In the genomic region with DNA sequence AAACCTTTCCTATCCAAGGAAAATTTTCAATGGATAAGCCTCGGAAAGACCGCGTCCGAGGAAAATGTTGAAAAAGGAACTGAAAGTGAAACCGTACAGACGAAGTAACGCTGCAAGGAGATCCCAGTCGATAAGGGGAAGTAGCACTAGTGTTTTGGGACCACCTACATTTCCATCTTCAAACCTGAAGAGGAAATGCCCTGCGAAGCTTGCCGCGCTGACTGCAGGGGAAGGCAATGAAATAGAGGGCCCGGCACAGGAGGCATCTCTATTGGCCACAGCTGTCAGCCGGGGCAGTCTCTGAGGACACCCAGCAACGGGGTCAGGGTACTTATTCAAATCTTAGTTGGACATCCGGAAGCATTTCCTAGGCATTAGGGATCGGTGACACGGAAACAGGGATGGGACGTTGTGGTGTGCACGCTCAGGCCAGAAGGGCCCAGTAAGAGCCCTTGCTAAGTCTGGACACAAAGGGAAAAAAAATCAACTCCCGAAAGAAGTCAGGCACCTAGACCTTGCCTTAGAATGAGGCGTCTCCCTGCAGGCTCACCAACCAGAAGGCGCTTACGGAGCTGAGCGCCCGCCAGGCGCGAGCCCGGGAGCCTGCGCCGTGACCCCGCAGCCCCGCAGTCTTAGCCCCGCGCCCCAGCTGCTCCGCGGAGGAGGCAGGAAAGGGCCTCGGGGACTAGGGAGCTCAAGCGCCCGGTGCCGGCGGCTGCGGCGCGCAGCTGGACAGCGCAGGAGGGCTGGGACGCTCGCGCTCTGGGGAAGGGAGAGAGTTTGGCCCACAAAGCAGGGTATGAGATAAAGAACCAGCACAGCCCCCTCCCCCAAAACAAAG, we compare ENCODE assay signal across 1 cellular context.
TF ChIP-seq lines count a peak whose summit lies in the region.

No MANE protein-coding gene starts in this region.

TF ChIP-seq in HepG2, 621 proteins besides CTCF, POLR2A, EP300 and RAD21 (continued from another document and continues in another):
- TF ChIP-seq, protein P1, sequence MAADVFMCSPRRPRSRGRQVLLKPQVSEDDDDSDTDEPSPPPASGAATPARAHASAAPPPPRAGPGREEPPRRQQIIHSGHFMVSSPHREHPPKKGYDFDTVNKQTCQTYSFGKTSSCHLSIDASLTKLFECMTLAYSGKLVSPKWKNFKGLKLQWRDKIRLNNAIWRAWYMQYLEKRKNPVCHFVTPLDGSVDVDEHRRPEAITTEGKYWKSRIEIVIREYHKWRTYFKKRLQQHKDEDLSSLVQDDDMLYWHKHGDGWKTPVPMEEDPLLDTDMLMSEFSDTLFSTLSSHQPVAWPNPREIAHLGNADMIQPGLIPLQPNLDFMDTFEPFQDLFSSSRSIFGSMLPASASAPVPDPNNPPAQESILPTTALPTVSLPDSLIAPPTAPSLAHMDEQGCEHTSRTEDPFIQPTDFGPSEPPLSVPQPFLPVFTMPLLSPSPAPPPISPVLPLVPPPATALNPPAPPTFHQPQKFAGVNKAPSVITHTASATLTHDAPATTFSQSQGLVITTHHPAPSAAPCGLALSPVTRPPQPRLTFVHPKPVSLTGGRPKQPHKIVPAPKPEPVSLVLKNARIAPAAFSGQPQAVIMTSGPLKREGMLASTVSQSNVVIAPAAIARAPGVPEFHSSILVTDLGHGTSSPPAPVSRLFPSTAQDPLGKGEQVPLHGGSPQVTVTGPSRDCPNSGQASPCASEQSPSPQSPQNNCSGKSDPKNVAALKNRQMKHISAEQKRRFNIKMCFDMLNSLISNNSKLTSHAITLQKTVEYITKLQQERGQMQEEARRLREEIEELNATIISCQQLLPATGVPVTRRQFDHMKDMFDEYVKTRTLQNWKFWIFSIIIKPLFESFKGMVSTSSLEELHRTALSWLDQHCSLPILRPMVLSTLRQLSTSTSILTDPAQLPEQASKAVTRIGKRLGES (CRISPR knock-in tag; IDR thresholded peaks at IDR 0.05; ENCODE audit: borderline replicate concordance): no peak
- no peak for TF ChIP-seq ZBTB21 (CRISPR knock-in tag; IDR thresholded peaks at IDR 0.05)
- TF ChIP-seq, protein P2, sequence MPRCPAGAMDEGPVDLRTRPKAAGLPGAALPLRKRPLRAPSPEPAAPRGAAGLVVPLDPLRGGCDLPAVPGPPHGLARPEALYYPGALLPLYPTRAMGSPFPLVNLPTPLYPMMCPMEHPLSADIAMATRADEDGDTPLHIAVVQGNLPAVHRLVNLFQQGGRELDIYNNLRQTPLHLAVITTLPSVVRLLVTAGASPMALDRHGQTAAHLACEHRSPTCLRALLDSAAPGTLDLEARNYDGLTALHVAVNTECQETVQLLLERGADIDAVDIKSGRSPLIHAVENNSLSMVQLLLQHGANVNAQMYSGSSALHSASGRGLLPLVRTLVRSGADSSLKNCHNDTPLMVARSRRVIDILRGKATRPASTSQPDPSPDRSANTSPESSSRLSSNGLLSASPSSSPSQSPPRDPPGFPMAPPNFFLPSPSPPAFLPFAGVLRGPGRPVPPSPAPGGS (CRISPR knock-in tag; IDR thresholded peaks at IDR 0.05): no peak; the same call in 1 of the 2 replicates
- TF ChIP-seq, protein P3, sequence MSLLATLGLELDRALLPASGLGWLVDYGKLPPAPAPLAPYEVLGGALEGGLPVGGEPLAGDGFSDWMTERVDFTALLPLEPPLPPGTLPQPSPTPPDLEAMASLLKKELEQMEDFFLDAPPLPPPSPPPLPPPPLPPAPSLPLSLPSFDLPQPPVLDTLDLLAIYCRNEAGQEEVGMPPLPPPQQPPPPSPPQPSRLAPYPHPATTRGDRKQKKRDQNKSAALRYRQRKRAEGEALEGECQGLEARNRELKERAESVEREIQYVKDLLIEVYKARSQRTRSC (CRISPR knock-in tag; IDR thresholded peaks at IDR 0.05; ENCODE audit: low read depth): no peak
- TF ChIP-seq ZNF790 (CRISPR knock-in tag; IDR thresholded peaks at IDR 0.05; ENCODE audit: borderline replicate concordance): no peak
- no peak for TF ChIP-seq MED1 (CRISPR knock-in tag; IDR thresholded peaks at IDR 0.05)
- peak; percentile 36; the same call in 1 of the 2 replicates for TF ChIP-seq ELF1 (CRISPR knock-in tag; IDR thresholded peaks at IDR 0.05)
- TF ChIP-seq ELF3 (CRISPR knock-in tag; IDR thresholded peaks at IDR 0.05): 0 out of 2 replicates have a peak, but pooled peaks have one; percentile 45
- TF ChIP-seq, protein P4, sequence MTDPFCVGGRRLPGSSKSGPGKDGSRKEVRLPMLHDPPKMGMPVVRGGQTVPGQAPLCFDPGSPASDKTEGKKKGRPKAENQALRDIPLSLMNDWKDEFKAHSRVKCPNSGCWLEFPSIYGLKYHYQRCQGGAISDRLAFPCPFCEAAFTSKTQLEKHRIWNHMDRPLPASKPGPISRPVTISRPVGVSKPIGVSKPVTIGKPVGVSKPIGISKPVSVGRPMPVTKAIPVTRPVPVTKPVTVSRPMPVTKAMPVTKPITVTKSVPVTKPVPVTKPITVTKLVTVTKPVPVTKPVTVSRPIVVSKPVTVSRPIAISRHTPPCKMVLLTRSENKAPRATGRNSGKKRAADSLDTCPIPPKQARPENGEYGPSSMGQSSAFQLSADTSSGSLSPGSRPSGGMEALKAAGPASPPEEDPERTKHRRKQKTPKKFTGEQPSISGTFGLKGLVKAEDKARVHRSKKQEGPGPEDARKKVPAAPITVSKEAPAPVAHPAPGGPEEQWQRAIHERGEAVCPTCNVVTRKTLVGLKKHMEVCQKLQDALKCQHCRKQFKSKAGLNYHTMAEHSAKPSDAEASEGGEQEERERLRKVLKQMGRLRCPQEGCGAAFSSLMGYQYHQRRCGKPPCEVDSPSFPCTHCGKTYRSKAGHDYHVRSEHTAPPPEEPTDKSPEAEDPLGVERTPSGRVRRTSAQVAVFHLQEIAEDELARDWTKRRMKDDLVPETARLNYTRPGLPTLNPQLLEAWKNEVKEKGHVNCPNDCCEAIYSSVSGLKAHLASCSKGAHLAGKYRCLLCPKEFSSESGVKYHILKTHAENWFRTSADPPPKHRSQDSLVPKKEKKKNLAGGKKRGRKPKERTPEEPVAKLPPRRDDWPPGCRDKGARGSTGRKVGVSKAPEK (CRISPR knock-in tag; IDR thresholded peaks at IDR 0.05; ENCODE audit: borderline replicate concordance): no peak
- TF ChIP-seq, protein P5, sequence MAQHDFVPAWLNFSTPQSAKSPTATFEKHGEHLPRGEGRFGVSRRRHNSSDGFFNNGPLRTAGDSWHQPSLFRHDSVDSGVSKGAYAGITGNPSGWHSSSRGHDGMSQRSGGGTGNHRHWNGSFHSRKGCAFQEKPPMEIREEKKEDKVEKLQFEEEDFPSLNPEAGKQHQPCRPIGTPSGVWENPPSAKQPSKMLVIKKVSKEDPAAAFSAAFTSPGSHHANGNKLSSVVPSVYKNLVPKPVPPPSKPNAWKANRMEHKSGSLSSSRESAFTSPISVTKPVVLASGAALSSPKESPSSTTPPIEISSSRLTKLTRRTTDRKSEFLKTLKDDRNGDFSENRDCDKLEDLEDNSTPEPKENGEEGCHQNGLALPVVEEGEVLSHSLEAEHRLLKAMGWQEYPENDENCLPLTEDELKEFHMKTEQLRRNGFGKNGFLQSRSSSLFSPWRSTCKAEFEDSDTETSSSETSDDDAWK (CRISPR knock-in tag; IDR thresholded peaks at IDR 0.05): no peak
- TF ChIP-seq ZNF558 (CRISPR knock-in tag; IDR thresholded peaks at IDR 0.05; ENCODE audit: borderline replicate concordance): no peak
- no peak for TF ChIP-seq GFI1 (CRISPR knock-in tag; IDR thresholded peaks at IDR 0.05; ENCODE audit: borderline replicate concordance)
- no peak for TF ChIP-seq ZNF343 (CRISPR knock-in tag; IDR thresholded peaks at IDR 0.05)
- TF ChIP-seq TOPORS (CRISPR knock-in tag; IDR thresholded peaks at IDR 0.05): no peak
- no peak for TF ChIP-seq PRPF4 (IDR thresholded peaks at IDR 0.05; ENCODE audit: low read depth, low read length, poor library complexity, severe bottlenecking)
- TF ChIP-seq, protein P6, sequence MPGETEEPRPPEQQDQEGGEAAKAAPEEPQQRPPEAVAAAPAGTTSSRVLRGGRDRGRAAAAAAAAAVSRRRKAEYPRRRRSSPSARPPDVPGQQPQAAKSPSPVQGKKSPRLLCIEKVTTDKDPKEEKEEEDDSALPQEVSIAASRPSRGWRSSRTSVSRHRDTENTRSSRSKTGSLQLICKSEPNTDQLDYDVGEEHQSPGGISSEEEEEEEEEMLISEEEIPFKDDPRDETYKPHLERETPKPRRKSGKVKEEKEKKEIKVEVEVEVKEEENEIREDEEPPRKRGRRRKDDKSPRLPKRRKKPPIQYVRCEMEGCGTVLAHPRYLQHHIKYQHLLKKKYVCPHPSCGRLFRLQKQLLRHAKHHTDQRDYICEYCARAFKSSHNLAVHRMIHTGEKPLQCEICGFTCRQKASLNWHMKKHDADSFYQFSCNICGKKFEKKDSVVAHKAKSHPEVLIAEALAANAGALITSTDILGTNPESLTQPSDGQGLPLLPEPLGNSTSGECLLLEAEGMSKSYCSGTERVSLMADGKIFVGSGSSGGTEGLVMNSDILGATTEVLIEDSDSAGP (CRISPR knock-in tag; IDR thresholded peaks at IDR 0.05; ENCODE audit: borderline replicate concordance): no peak
- no peak for TF ChIP-seq NR1H2 (CRISPR knock-in tag; IDR thresholded peaks at IDR 0.05; ENCODE audit: borderline replicate concordance, low read depth)
- no peak for TF ChIP-seq ZBTB7A (CRISPR knock-in tag; IDR thresholded peaks at IDR 0.05)
- TF ChIP-seq ZNF501 (CRISPR knock-in tag; IDR thresholded peaks at IDR 0.05): no peak; the same call in 1 of the 2 replicates
- no peak for TF ChIP-seq FIP1L1 (IDR thresholded peaks at IDR 0.05; ENCODE audit: borderline replicate concordance, insufficient read depth, low read depth, low read length)
- TF ChIP-seq ZNF296 (CRISPR knock-in tag; conservative IDR thresholded peaks at IDR 0.05): no peak
- no peak for TF ChIP-seq FOXM1 (CRISPR knock-in tag; IDR thresholded peaks at IDR 0.05)
- no peak for TF ChIP-seq PTBP1 (IDR thresholded peaks at IDR 0.05; ENCODE audit: low read depth, low read length, poor library complexity, severe bottlenecking)
- no peak for TF ChIP-seq ZNF724P (CRISPR knock-in tag; IDR thresholded peaks at IDR 0.05; ENCODE audit: borderline replicate concordance)
- TF ChIP-seq KAT2B (IDR thresholded peaks at IDR 0.05; ENCODE audit: borderline replicate concordance, low read depth, low read length): no peak
- TF ChIP-seq, protein P7, sequence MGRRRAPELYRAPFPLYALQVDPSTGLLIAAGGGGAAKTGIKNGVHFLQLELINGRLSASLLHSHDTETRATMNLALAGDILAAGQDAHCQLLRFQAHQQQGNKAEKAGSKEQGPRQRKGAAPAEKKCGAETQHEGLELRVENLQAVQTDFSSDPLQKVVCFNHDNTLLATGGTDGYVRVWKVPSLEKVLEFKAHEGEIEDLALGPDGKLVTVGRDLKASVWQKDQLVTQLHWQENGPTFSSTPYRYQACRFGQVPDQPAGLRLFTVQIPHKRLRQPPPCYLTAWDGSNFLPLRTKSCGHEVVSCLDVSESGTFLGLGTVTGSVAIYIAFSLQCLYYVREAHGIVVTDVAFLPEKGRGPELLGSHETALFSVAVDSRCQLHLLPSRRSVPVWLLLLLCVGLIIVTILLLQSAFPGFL (CRISPR knock-in tag; IDR thresholded peaks at IDR 0.05): no peak
- TF ChIP-seq ZNF451 (CRISPR knock-in tag; IDR thresholded peaks at IDR 0.05): no peak
- no peak for TF ChIP-seq POLR2AphosphoS2 (IDR thresholded peaks at IDR 0.05; ENCODE audit: low read depth, low read length)
- TF ChIP-seq ZNF446 (CRISPR knock-in tag; IDR thresholded peaks at IDR 0.05): no peak
- peak; percentile 44; the same call in 1 of the 2 replicates for TF ChIP-seq KMT2A (CRISPR knock-in tag; IDR thresholded peaks at IDR 0.05)
- TF ChIP-seq DMAP1 (CRISPR knock-in tag; IDR thresholded peaks at IDR 0.05): peak; percentile 9; the same call in 1 of the 2 replicates
- no peak for TF ChIP-seq ATM (IDR thresholded peaks at IDR 0.05; ENCODE audit: borderline replicate concordance)
- TF ChIP-seq, protein P8, sequence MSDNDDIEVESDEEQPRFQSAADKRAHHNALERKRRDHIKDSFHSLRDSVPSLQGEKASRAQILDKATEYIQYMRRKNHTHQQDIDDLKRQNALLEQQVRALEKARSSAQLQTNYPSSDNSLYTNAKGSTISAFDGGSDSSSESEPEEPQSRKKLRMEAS (IDR thresholded peaks at IDR 0.05): no peak
- TF ChIP-seq ZNF678 (CRISPR knock-in tag; IDR thresholded peaks at IDR 0.05): no peak
- TF ChIP-seq, protein P9, sequence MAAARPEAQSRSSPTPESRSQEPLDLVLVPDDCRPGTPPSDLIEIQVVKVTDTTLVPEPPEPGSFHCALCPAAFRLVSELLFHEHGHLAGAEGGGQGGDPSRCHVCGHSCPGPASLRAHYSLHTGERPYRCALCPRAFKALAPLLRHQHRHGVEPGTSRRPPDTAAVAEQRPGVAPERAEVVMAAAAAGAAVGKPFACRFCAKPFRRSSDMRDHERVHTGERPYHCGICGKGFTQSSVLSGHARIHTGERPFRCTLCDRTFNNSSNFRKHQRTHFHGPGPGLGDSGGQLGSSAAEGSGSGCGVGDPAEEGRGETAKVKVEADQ (CRISPR knock-in tag; IDR thresholded peaks at IDR 0.05; ENCODE audit: borderline replicate concordance): no peak
- TF ChIP-seq SP140L (CRISPR knock-in tag; IDR thresholded peaks at IDR 0.05; ENCODE audit: borderline replicate concordance): no peak
- TF ChIP-seq MAFG (CRISPR knock-in tag; IDR thresholded peaks at IDR 0.05): no peak
- no peak for TF ChIP-seq ZBTB7B (CRISPR knock-in tag; IDR thresholded peaks at IDR 0.05)
- no peak for TF ChIP-seq ZZZ3 (CRISPR knock-in tag; IDR thresholded peaks at IDR 0.05; ENCODE audit: borderline replicate concordance)
- no peak for TF ChIP-seq SIN3B (IDR thresholded peaks at IDR 0.05; ENCODE audit: low read length)
- TF ChIP-seq, protein P10, sequence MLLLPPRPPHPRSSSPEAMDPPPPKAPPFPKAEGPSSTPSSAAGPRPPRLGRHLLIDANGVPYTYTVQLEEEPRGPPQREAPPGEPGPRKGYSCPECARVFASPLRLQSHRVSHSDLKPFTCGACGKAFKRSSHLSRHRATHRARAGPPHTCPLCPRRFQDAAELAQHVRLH (CRISPR knock-in tag; IDR thresholded peaks at IDR 0.05; ENCODE audit: borderline replicate concordance, low read depth): 0 out of 2 replicates have a peak, but pooled peaks have one; percentile 51
- no peak for TF ChIP-seq HOXA9 (CRISPR knock-in tag; IDR thresholded peaks at IDR 0.05; ENCODE audit: borderline replicate concordance)
- TF ChIP-seq, protein P11, sequence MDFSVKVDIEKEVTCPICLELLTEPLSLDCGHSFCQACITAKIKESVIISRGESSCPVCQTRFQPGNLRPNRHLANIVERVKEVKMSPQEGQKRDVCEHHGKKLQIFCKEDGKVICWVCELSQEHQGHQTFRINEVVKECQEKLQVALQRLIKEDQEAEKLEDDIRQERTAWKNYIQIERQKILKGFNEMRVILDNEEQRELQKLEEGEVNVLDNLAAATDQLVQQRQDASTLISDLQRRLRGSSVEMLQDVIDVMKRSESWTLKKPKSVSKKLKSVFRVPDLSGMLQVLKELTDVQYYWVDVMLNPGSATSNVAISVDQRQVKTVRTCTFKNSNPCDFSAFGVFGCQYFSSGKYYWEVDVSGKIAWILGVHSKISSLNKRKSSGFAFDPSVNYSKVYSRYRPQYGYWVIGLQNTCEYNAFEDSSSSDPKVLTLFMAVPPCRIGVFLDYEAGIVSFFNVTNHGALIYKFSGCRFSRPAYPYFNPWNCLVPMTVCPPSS (IDR thresholded peaks at IDR 0.05): no peak
